1 cellular context compared by ENCODE assay signal in the genomic region with DNA sequence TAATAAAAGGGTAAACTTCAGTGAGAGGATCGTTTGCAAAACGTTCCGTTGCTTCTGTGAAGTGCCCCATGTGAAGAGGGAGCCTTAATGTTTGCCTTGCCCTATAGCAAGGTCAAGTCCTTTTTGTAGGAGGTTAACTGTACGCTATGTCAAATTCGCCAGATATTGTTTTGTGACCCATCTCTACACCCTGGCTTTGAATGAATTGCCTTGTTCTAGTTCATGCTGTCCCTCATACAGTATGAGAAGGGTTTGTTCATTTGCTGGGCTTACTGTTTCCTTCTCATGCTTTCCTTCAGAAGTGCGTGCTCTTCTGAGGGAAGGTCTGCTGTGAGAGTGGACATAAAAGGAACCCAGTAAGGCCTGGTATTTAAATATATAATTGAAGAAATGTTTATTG.
TF ChIP-seq lines count a peak whose summit lies in the region.

No MANE protein-coding gene starts in this region.

TF ChIP-seq in GM12878, 131 proteins besides CTCF, POLR2A, EP300 and RAD21:
- no peak for TF ChIP-seq ZNF24 (IDR thresholded peaks at IDR 0.05)
- no peak for TF ChIP-seq MLLT1 (IDR thresholded peaks at IDR 0.05)
- TF ChIP-seq MEF2A (IDR thresholded peaks at IDR 0.05; ENCODE audit: insufficient read depth, low read depth, low read length), result no peak
- no peak for TF ChIP-seq STAT1 (conservative IDR thresholded peaks at IDR 0.05)
- TF ChIP-seq, protein P1, sequence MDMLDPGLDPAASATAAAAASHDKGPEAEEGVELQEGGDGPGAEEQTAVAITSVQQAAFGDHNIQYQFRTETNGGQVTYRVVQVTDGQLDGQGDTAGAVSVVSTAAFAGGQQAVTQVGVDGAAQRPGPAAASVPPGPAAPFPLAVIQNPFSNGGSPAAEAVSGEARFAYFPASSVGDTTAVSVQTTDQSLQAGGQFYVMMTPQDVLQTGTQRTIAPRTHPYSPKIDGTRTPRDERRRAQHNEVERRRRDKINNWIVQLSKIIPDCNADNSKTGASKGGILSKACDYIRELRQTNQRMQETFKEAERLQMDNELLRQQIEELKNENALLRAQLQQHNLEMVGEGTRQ (IDR thresholded peaks at IDR 0.05; ENCODE audit: borderline replicate concordance, low read depth, low read length), result no peak
- TF ChIP-seq RB1 (IDR thresholded peaks at IDR 0.05; ENCODE audit: borderline replicate concordance), result no peak
- no peak for TF ChIP-seq SMAD1 (IDR thresholded peaks at IDR 0.05; ENCODE audit: low read depth, partially characterized antibody)
- no peak for TF ChIP-seq YBX1 (IDR thresholded peaks at IDR 0.05)
- TF ChIP-seq, protein P2, sequence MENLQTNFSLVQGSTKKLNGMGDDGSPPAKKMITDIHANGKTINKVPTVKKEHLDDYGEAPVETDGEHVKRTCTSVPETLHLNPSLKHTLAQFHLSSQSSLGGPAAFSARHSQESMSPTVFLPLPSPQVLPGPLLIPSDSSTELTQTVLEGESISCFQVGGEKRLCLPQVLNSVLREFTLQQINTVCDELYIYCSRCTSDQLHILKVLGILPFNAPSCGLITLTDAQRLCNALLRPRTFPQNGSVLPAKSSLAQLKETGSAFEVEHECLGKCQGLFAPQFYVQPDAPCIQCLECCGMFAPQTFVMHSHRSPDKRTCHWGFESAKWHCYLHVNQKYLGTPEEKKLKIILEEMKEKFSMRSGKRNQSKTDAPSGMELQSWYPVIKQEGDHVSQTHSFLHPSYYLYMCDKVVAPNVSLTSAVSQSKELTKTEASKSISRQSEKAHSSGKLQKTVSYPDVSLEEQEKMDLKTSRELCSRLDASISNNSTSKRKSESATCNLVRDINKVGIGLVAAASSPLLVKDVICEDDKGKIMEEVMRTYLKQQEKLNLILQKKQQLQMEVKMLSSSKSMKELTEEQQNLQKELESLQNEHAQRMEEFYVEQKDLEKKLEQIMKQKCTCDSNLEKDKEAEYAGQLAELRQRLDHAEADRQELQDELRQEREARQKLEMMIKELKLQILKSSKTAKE (IDR thresholded peaks at IDR 0.05; ENCODE audit: low read depth, poor library complexity, severe bottlenecking), result no peak
- no peak for TF ChIP-seq EZH2 (IDR thresholded peaks at IDR 0.05; ENCODE audit: borderline replicate concordance, control insufficient read depth, low read depth, low read length)
- TF ChIP-seq MYB (IDR thresholded peaks at IDR 0.05; ENCODE audit: borderline replicate concordance, low read depth, low read length), result no peak
- TF ChIP-seq MYC (IDR thresholded peaks at IDR 0.05; ENCODE audit: insufficient read depth, insufficient read length, insufficient replicate concordance, low read length, severe bottlenecking), result no peak
- no peak for TF ChIP-seq CREB1 (IDR thresholded peaks at IDR 0.05; ENCODE audit: low read depth)
- TF ChIP-seq ASH2L (IDR thresholded peaks at IDR 0.05; ENCODE audit: borderline replicate concordance, low read depth), result no peak
- TF ChIP-seq BACH1 (IDR thresholded peaks at IDR 0.05; ENCODE audit: borderline replicate concordance), result no peak
- TF ChIP-seq TAF1 (IDR thresholded peaks at IDR 0.05; ENCODE audit: borderline replicate concordance, low read depth, low read length), result no peak
- TF ChIP-seq GABPA (IDR thresholded peaks at IDR 0.05; ENCODE audit: low read depth), result no peak
- TF ChIP-seq SRF (IDR thresholded peaks at IDR 0.05; ENCODE audit: low read depth in 2 of 2, low read length in 2 of 2), result no peak
- no peak for TF ChIP-seq NFYA (IDR thresholded peaks at IDR 0.05; ENCODE audit: borderline replicate concordance, low read depth, low read length)
